Comparison of ENCODE assay signal across 27 cellular contexts in the genomic region with DNA sequence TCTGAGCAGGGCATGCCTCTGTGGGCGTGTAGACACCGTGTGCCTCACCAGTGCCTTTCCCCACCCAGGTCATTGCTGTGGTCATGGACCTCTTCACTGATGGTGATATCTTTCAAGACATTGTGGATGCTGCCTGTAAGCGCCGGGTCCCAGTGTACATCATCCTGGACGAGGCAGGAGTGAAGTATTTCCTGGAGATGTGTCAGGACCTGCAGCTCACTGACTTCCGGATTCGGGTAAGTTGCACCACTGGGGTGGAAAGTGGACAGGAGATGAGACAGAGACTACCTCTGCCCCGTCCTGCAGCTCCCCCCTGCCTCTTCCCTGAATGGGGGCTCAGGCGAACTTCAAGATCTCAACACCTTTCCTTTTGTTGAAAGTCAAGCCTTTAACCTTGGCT. TPM values are rescaled to one million over a fixed set of nuclear protein-coding genes. Genes with fewer than 3 reads are reported as not detected.
A peak's percentile ranks its signal among the peaks of the same experiment; 100 is the strongest.
DNase-seq lines count a peak whose midpoint lies in the region; ATAC-seq, FAIRE-seq and TF ChIP-seq lines count a peak whose summit lies in the region.
"Had no signal": no experiment of that assay in that cellular context is flagged by ENCODE, and none has a peak within 500 bp of the region (broad histone marks: within the 10 kb centered on the region; RNA-seq: fewer than 3 reads in every experiment).

No MANE protein-coding gene starts in this region.

- H3F3A ChIP-seq in PC-9 (ENCODE audit: insufficient read depth, low read depth) (no peaks in the 10 kb centered on the region), neural progenitor cell (ENCODE audit: low read depth) (no peaks in the 10 kb centered on the region)

- no peak overlapping the region for H4K8ac ChIP-seq in IMR-90 (ENCODE audit: low read depth in 2 of 2, low read length in 2 of 2)

- H3K9me3 ChIP-seq in IMR-90 (ENCODE audit: control insufficient read depth, insufficient read depth, low read length) (no peaks in the 10 kb centered on the region), keratinocyte (ENCODE audit: control insufficient read depth, low read depth, low read length) (no peaks in the 10 kb centered on the region), PC-9 (ENCODE audit: insufficient read depth, low read depth) (no peaks in the 10 kb centered on the region), neural progenitor cell (ENCODE audit: low read depth) (no peaks in the 10 kb centered on the region), left lung (no peaks in the 10 kb centered on the region)
- H3K9me3 ChIP-seq: BE2C, HAP-1 had no signal

- H4K20me1 ChIP-seq in IMR-90 (ENCODE audit: insufficient read depth, low read length) (no peaks in the 10 kb centered on the region), keratinocyte (ENCODE audit: control insufficient read depth, extremely low read depth, insufficient read depth, low read length) (peaks cover 9% of the 10 kb centered on the region), PC-9 (ENCODE audit: insufficient read depth) (peaks cover 5% of the 10 kb centered on the region), neural progenitor cell (ENCODE audit: low read depth) (no peaks in the 10 kb centered on the region)

- in situ Hi-C loops in IMR-90 (cut with MboI; ENCODE audit: low sequenced_read_pairs): no loop called here

- no peaks in the 10 kb centered on the region for H3K4me1 ChIP-seq in IMR-90 (ENCODE audit: control insufficient read depth, insufficient read depth, low read length)
- peaks cover 77% of the 10 kb centered on the region for H3K4me1 ChIP-seq in keratinocyte (ENCODE audit: control insufficient read depth, extremely low read depth, insufficient read depth, low read length)
- H3K4me1 ChIP-seq in PC-9 (replicated peaks; ENCODE audit: insufficient read depth): no peaks in the 10 kb centered on the region
- H3K4me1 ChIP-seq in neural progenitor cell: peaks cover 4% of the 10 kb centered on the region
- no peaks in the 10 kb centered on the region for H3K4me1 ChIP-seq in left lung
- H3K4me1 ChIP-seq: BE2C, HAP-1 had no signal

- peaks cover 3% of the 10 kb centered on the region; the same call in 1 of the 2 replicates for H3K9me1 ChIP-seq in IMR-90 (ENCODE audit: insufficient read depth, low read length)
- peaks cover 7% of the 10 kb centered on the region for H3K9me1 ChIP-seq in keratinocyte (ENCODE audit: control insufficient read depth, extremely low read depth, insufficient read depth, low read length)

- H3K56ac ChIP-seq in IMR-90 (ENCODE audit: extremely low read depth, insufficient read depth, low read length): no peak overlapping the region

- no peak overlapping the region for H3K27ac ChIP-seq in IMR-90 (ENCODE audit: insufficient read depth, low read length)
- H3K27ac ChIP-seq in RWPE1: peak overlapping the region; percentile 56
- H3K27ac ChIP-seq in epithelial cell of prostate: peak overlapping the region; percentile 43
- peak overlapping the region; percentile 27 for H3K27ac ChIP-seq in keratinocyte (ENCODE audit: control insufficient read depth, insufficient read depth, low read length)
- H3K27ac ChIP-seq in PC-9: no peak overlapping the region
- no peak overlapping the region for H3K27ac ChIP-seq in neural progenitor cell
- no peak overlapping the region for H3K27ac ChIP-seq in left lung
- H3K27ac ChIP-seq: GM23248, HL-60 had no signal

- H2AK9ac ChIP-seq in IMR-90 (replicated peaks; ENCODE audit: low read depth, low read length, poor library complexity): peak overlapping the region; percentile 48

- ATAC-seq in IMR-90 (ENCODE audit: low read depth) (no peak), left lung (no peak)
- ATAC-seq: GM12878 had no signal

- H3K4me3 ChIP-seq in IMR-90 (ENCODE audit: insufficient read depth, low read depth, low read length) (no peak overlapping the region), keratinocyte (ENCODE audit: control insufficient read depth in 2 of 3, extremely low read depth in 1 of 3, insufficient read depth in 2 of 3, low read depth in 1 of 3, low read length in 3 of 3) (peak overlapping the region in 1 of 3 experiments; percentile 22), PC-9 (no peak overlapping the region), neural progenitor cell (no peak overlapping the region), left lung (no peak overlapping the region)
- H3K4me3 ChIP-seq: GM12878, GM23248, HAP-1 had no signal

- H3K4me2 ChIP-seq in IMR-90 (ENCODE audit: low read depth, low read length) (no peak overlapping the region), keratinocyte (ENCODE audit: control insufficient read depth, extremely low read depth, insufficient read depth, low read depth, low read length) (peak overlapping the region; percentile 49), PC-9 (no peak overlapping the region), neural progenitor cell (no peak overlapping the region)

- H2BK20ac ChIP-seq in IMR-90 (ENCODE audit: low read depth, low read length): no peak overlapping the region

- H3K4ac ChIP-seq in IMR-90 (ENCODE audit: low read depth, low read length): no peak overlapping the region

- H2AFZ ChIP-seq in IMR-90 (replicated peaks; ENCODE audit: low read length, poor library complexity): peak overlapping the region; percentile 41
- no peak overlapping the region for H2AFZ ChIP-seq in keratinocyte (ENCODE audit: control insufficient read depth, low read length)
- H2AFZ ChIP-seq in PC-9: no peak overlapping the region
- H2AFZ ChIP-seq in neural progenitor cell (replicated peaks): no peak overlapping the region
- H2AFZ ChIP-seq: GM23248 had no signal

- no peak overlapping the region for H2BK120ac ChIP-seq in IMR-90 (ENCODE audit: low read depth, low read length)

- H3K9ac ChIP-seq in IMR-90 (ENCODE audit: low read depth, low read length): no peak overlapping the region
- no peak overlapping the region for H3K9ac ChIP-seq in keratinocyte (ENCODE audit: control insufficient read depth, extremely low read depth, insufficient read depth, low read length)
- no peak overlapping the region for H3K9ac ChIP-seq in neural progenitor cell
- H3K9ac ChIP-seq: GM23248 had no signal

- no peaks in the 10 kb centered on the region for H3K36me3 Mint-ChIP-seq in neural progenitor cell
- H3K36me3 Mint-ChIP-seq: CD4-positive, CD25-positive, alpha-beta regulatory T cell; CD8-positive, alpha-beta memory T cell had no signal

- no peak for TF ChIP-seq RAD21 in IMR-90 (IDR thresholded peaks at IDR 0.05; ENCODE audit: low read length)

- no peaks in the 10 kb centered on the region for H3K9me2 ChIP-seq in PC-9 (ENCODE audit: insufficient read depth)

- no peaks in the 10 kb centered on the region for H3K9me3 Mint-ChIP-seq in neural progenitor cell
- H3K9me3 Mint-ChIP-seq: CD8-positive, alpha-beta memory T cell had no signal

- peak; percentile 92 for FAIRE-seq in keratinocyte (lab: Jason Lieb, UNC)
- FAIRE-seq: A204.1, GM12878, GM19239 had no signal

- no peak overlapping the region for H2AK5ac ChIP-seq in IMR-90 (ENCODE audit: low read depth, low read length)

- no peak overlapping the region for H2BK5ac ChIP-seq in IMR-90 (ENCODE audit: low read depth, low read length, poor library complexity, severe bottlenecking)

- intact Hi-C loops in IMR-90 (cut with micrococcal nuclease): no loop called here
- intact Hi-C loops in PC-9 (cut with micrococcal nuclease; ENCODE audit: unreplicated experiment): no loop called here
- intact Hi-C loops in left lung (cut with DNase I): no loop called here

- no peak for TF ChIP-seq CTCF in IMR-90 (conservative IDR thresholded peaks at IDR 0.05; ENCODE audit: low read depth, low read length)
- no peak for TF ChIP-seq CTCF in RWPE1 (conservative IDR thresholded peaks at IDR 0.05; ENCODE audit: low read depth)
- TF ChIP-seq CTCF in keratinocyte (optimal IDR thresholded peaks at IDR 0.05 in 1 of 3, IDR thresholded peaks at IDR 0.05 in 1 of 3, conservative IDR thresholded peaks at IDR 0.05 in 1 of 3; ENCODE audit: extremely low read depth in 1 of 3, insufficient read depth in 2 of 3, low read length in 3 of 3): no peak
- no peak for TF ChIP-seq CTCF in PC-9 (conservative IDR thresholded peaks at IDR 0.05)
- TF ChIP-seq CTCF in neural progenitor cell (IDR thresholded peaks at IDR 0.05): no peak
- TF ChIP-seq CTCF in left lung (IDR thresholded peaks at IDR 0.05): no peak

- no peak overlapping the region for H4K5ac ChIP-seq in IMR-90 (ENCODE audit: low read depth, low read length)

- no peaks in the 10 kb centered on the region for H3K36me3 ChIP-seq in IMR-90 (ENCODE audit: control insufficient read depth, insufficient read depth, low read length)
- peaks cover 22 to 26% of the 10 kb centered on the region in 2 experiments for H3K36me3 ChIP-seq in keratinocyte (ENCODE audit: control insufficient read depth in 2 of 2, extremely low read depth in 1 of 2, insufficient read depth in 2 of 2, low read length in 2 of 2)
- H3K36me3 ChIP-seq in PC-9 (ENCODE audit: low read depth): no peaks in the 10 kb centered on the region
- H3K36me3 ChIP-seq in neural progenitor cell: no peaks in the 10 kb centered on the region
- H3K36me3 ChIP-seq in left lung: no peaks in the 10 kb centered on the region
- H3K36me3 ChIP-seq: BE2C, HAP-1 had no signal

- H3K79me2 ChIP-seq in keratinocyte (ENCODE audit: control insufficient read depth, insufficient read depth, low read length): peaks cover 40% of the 10 kb centered on the region
- H3K79me2 ChIP-seq in PC-9 (ENCODE audit: low read depth): no peaks in the 10 kb centered on the region
- no peaks in the 10 kb centered on the region for H3K79me2 ChIP-seq in neural progenitor cell (ENCODE audit: low read depth)

- 25% methylated on average over 2 of the region's 9 CpGs; no CpG with 5 or more reads in 1 of the 2 experiments for WGBS in IMR-90 (ENCODE audit: extremely low coverage in 2 of 2, insufficient read length in 1 of 2), 2 experiments

- no peak for TF ChIP-seq POLR2A in IMR-90 (IDR thresholded peaks at IDR 0.05; ENCODE audit: low read depth, low read length)

- BruUV-seq in IMR-90 (replicated peaks; lab: Mats Ljungman, UMichigan) (no TSS peak), PC-9 (replicated peaks; lab: Mats Ljungman, UMichigan) (no TSS peak)

- no peak overlapping the region for H3K4me3 Mint-ChIP-seq in neural progenitor cell
- H3K4me3 Mint-ChIP-seq: CD4-positive, CD25-positive, alpha-beta regulatory T cell; CD8-positive, alpha-beta memory T cell had no signal

- H4K91ac ChIP-seq in IMR-90 (ENCODE audit: insufficient read depth, low read depth, low read length): no peak overlapping the region

- H3K23ac ChIP-seq in IMR-90 (ENCODE audit: low read depth, low read length): no peak overlapping the region

- H3K18ac ChIP-seq in IMR-90 (ENCODE audit: low read depth, low read length): no peak overlapping the region

- peaks cover 56% of the 10 kb centered on the region for H3K27me3 ChIP-seq in IMR-90 (ENCODE audit: control insufficient read depth, insufficient read depth, low read length)
- no peaks in the 10 kb centered on the region for H3K27me3 ChIP-seq in keratinocyte (ENCODE audit: control insufficient read depth, extremely low read depth, insufficient read depth, low read length)
- H3K27me3 ChIP-seq in PC-9 (ENCODE audit: insufficient read depth, low read depth): no peaks in the 10 kb centered on the region
- no peaks in the 10 kb centered on the region for H3K27me3 ChIP-seq in neural progenitor cell
- H3K27me3 ChIP-seq in left lung: peaks cover 0 to 8% of the 10 kb centered on the region in 2 donors
- H3K27me3 ChIP-seq: BE2C had no signal

- H3K14ac ChIP-seq in IMR-90 (replicated peaks; ENCODE audit: low read depth, low read length): no peak overlapping the region

- H3K4me1 Mint-ChIP-seq in neural progenitor cell: peaks cover 21% of the 10 kb centered on the region
- H3K4me1 Mint-ChIP-seq: CD8-positive, alpha-beta memory T cell had no signal

- peaks cover 2% of the 10 kb centered on the region for H3K27me3 Mint-ChIP-seq in neural progenitor cell (ENCODE audit: insufficient read depth, low read depth)

- H3K79me1 ChIP-seq in IMR-90 (ENCODE audit: low read depth in 1 of 2, low read length in 2 of 2): no peaks in the 10 kb centered on the region

- H3K27ac Mint-ChIP-seq in neural progenitor cell: no peak overlapping the region
- H3K27ac Mint-ChIP-seq: CD4-positive, CD25-positive, alpha-beta regulatory T cell; CD8-positive, alpha-beta memory T cell had no signal

- DNase-seq in IMR-90 (no peak), RWPE1 (ENCODE audit: low spot score) (no peak), epithelial cell of prostate (ENCODE audit: low read depth, low spot score) (no peak), keratinocyte (ENCODE audit: low read depth, low spot score) (no peak), PC-9 (no peak), neural progenitor cell (ENCODE audit: low spot score) (no peak), left lung (no peak), activated T-cell treated with anti-CD3 and anti-CD28 coated beads for 4 hours (no peak)
- DNase-seq: ACHN; BE2C; C1 segment of cervical spinal cord; CD4-positive, CD25-positive, alpha-beta regulatory T cell; COR-L47; DMS 273 treated with DMSO at 0.1 percent for 48 hours; DMS53; DND-41; EL; GM23248 had no signal

- dilution Hi-C loops in IMR-90 (cut with HindIII; ENCODE audit: low sequenced_read_pairs, unreplicated experiment): no loop called here
- dilution Hi-C loops in keratinocyte (cut with MboI; ENCODE audit: extremely low pct_ligation_motif_present, low sequenced_read_pairs): no loop called here

- no peak overlapping the region for H2BK15ac ChIP-seq in IMR-90 (ENCODE audit: low read depth, low read length)

- CTCF ChIA-PET in IMR-90 (lab: Yijun Ruan, JAX): no interaction called here
- CTCF ChIA-PET in RWPE1 (lab: Yijun Ruan, JAX): interaction anchor here (1.2 kb wide), 1 partner anchor 9 kb away, joined by 3 read pairs; no protein-coding TSS in a partner anchor
- CTCF ChIA-PET in PC-9 (lab: Charles Lee): no interaction called here

- POLR2A ChIA-PET in IMR-90 (lab: Charles Lee; ENCODE audit: unreplicated experiment): no interaction called here
- POLR2A ChIA-PET in RWPE1 (lab: Yijun Ruan, JAX; ENCODE audit: low non-redundant PET): no interaction called here
- POLR2A ChIA-PET in PC-9 (lab: Charles Lee; ENCODE audit: unreplicated experiment): no interaction called here

RNA-seq across cellular contexts. Expression of a gene that starts 24.3 kb away (rescaled TPM):
- total RNA-seq in IMR-90 (2012; rRNA removed) (not detected in 2 replicates), PC-9 (2021) (8.1 and 9.1 TPM in 2 replicates), neural progenitor cell (ENCODE audit: low replicate concordance) (0.09 and 0.56 TPM in 2 replicates), left lung (under 1 TPM; 0.64 to 0.73 TPM)
- polyA plus RNA-seq in IMR-90 (2012; rRNA removed) (not detected in 2 replicates), keratinocyte (15.3 to 45.1 TPM (median 22.8 TPM) in 3 replicates)
- not detected in 2 replicates for polyA plus RNA-seq in IMR-90 (2012; cell fraction: cytosol; rRNA removed)
- polyA plus RNA-seq in IMR-90 (2012; cell fraction: nucleus; rRNA removed; ENCODE audit: low replicate concordance): under 0.01 TPM in 1 of 2 replicates, not detected in the other
- 9.5 TPM for polyA plus RNA-seq in keratinocyte (2011; ENCODE audit: low read depth)
- polyA plus RNA-seq in keratinocyte (2011; cell fraction: cytosol; rRNA removed): 19.8 and 29.4 TPM in 2 replicates
- 35.3 and 43.3 TPM in 2 replicates for polyA plus RNA-seq in keratinocyte (2011; cell fraction: nucleus; rRNA removed)
- 20.1 and 21.1 TPM in 2 replicates for polyA plus RNA-seq in keratinocyte (2012; ENCODE audit: low replicate concordance)
- 53.5 to 74.3 TPM (median 58.2 TPM) in 3 replicates for polyA minus RNA-seq in keratinocyte
- polyA minus RNA-seq in keratinocyte (2011; cell fraction: cytosol; rRNA and poly(A)+ RNA removed): 35.7 TPM
- 33.4 and 46.8 TPM in 2 replicates for polyA minus RNA-seq in keratinocyte (2011; cell fraction: nucleus; rRNA and poly(A)+ RNA removed)
- total RNA-seq: GM23248, H4 had no signal
- polyA plus RNA-seq: GM23248 had no signal

RNA-seq across cellular contexts. Expression of a gene that starts 58.9 kb away (rescaled TPM):
- total RNA-seq in IMR-90 (2012; rRNA removed) (not detected in 2 replicates), PC-9 (2021) (not detected in 2 replicates), neural progenitor cell (ENCODE audit: low replicate concordance) (not detected in 2 replicates), left lung (under 1 TPM; 0.17 to 0.42 TPM)
- polyA plus RNA-seq in IMR-90 (2012; rRNA removed) (not detected in 2 replicates), keratinocyte (not detected in 3 replicates)
- not detected in 2 replicates for polyA plus RNA-seq in IMR-90 (2012; cell fraction: cytosol; rRNA removed)
- polyA plus RNA-seq in IMR-90 (2012; cell fraction: nucleus; rRNA removed; ENCODE audit: low replicate concordance): 0.09 TPM in 1 of 2 replicates, not detected in the other
- not detected for polyA plus RNA-seq in keratinocyte (2011; ENCODE audit: low read depth)
- polyA plus RNA-seq in keratinocyte (2011; cell fraction: cytosol; rRNA removed): not detected in 2 replicates
- polyA plus RNA-seq in keratinocyte (2011; cell fraction: nucleus; rRNA removed): not detected in 2 replicates
- polyA plus RNA-seq in keratinocyte (2012; ENCODE audit: low replicate concordance): not detected in 2 replicates
- not detected in 3 replicates for polyA minus RNA-seq in keratinocyte
- not detected for polyA minus RNA-seq in keratinocyte (2011; cell fraction: cytosol; rRNA and poly(A)+ RNA removed)
- not detected in 2 replicates for polyA minus RNA-seq in keratinocyte (2011; cell fraction: nucleus; rRNA and poly(A)+ RNA removed)
- total RNA-seq: G401, GM23248, H4, HT1080 had no signal
- polyA plus RNA-seq: GM23248 had no signal

Comparison
In these comparisons a context has a peak if more than half of its experiments do, and no peak if none do; other contexts are left out.
1. H3K27ac ChIP-seq: peak in RWPE1 (single experiment), epithelial cell of prostate (single experiment) and keratinocyte (single experiment); none in IMR-90 (single experiment), PC-9 (single experiment), neural progenitor cell (single experiment) and left lung (0 of 2).